In genomic region chr5:73306741-73307275, GRCh38 we compare ENCODE assay signal across 23 cellular contexts.
"Had no signal": no experiment of that assay in that cellular context is flagged by ENCODE, and none has a peak within 500 bp of the region (broad histone marks: within the 10 kb centered on the region; RNA-seq: fewer than 3 reads in every experiment).

No MANE protein-coding gene starts in this region.

- H3K4me3 ChIP-seq: adrenal gland, esophagus muscularis mucosa, hepatocyte, pancreas, suprapubic skin, transverse colon had no signal

- H3K4me3 Mint-ChIP-seq: dendritic cell treated with granulocyte-macrophage colony-stimulating factor and Interleukin-4, amounts not matched to agents 40 ng/mL and 50 ng/mL, for 4 days; natural killer cell treated with Interleukin-12 subunit alpha and Interleukin-12 subunit beta and Interleukin-15 and Interleukin-18, amount 100 ng/mL, for 72 hours; stimulated activated naive CD8-positive, alpha-beta T cell treated with anti-CD3 and anti-CD28 coated beads, Interleukin-15, Interleukin-2, amounts not matched to agents 100 ng/mL and 50 ng/mL, for 24 hours had no signal

- H3K9me3 Mint-ChIP-seq: dendritic cell treated with granulocyte-macrophage colony-stimulating factor and Interleukin-4, amounts not matched to agents 40 ng/mL and 50 ng/mL, for 4 days; natural killer cell treated with Interleukin-12 subunit alpha and Interleukin-12 subunit beta and Interleukin-15 and Interleukin-18, amount 100 ng/mL, for 72 hours; stimulated activated naive CD8-positive, alpha-beta T cell treated with anti-CD3 and anti-CD28 coated beads, Interleukin-15, Interleukin-2, amounts not matched to agents 100 ng/mL and 50 ng/mL, for 24 hours had no signal

- H3K27ac ChIP-seq: adrenal gland, esophagus muscularis mucosa, hepatocyte, neutrophil, pancreas, suprapubic skin, transverse colon had no signal

- H2AFZ ChIP-seq: hepatocyte had no signal

- H3K27ac Mint-ChIP-seq: dendritic cell treated with granulocyte-macrophage colony-stimulating factor and Interleukin-4, amounts not matched to agents 40 ng/mL and 50 ng/mL, for 4 days; natural killer cell treated with Interleukin-12 subunit alpha and Interleukin-12 subunit beta and Interleukin-15 and Interleukin-18, amount 100 ng/mL, for 72 hours; stimulated activated naive CD8-positive, alpha-beta T cell treated with anti-CD3 and anti-CD28 coated beads, Interleukin-15, Interleukin-2, amounts not matched to agents 100 ng/mL and 50 ng/mL, for 24 hours had no signal

- H3K4me1 ChIP-seq: pancreas had no signal

- H3K36me3 ChIP-seq: adrenal gland, esophagus muscularis mucosa, neutrophil, pancreas, suprapubic skin, transverse colon had no signal

- ATAC-seq: left cardiac atrium, pancreas had no signal

- H3K9me3 ChIP-seq: adrenal gland, esophagus muscularis mucosa, neutrophil, pancreas, suprapubic skin, transverse colon had no signal

- DNase-seq: activated CD4-positive, alpha-beta T cell treated with anti-CD3 and anti-CD28 coated beads, Interleukin-2, amount 50 U/mL, for 1 hour; activated CD4-positive, CD25-positive, alpha-beta regulatory T cell treated with anti-CD3 and anti-CD28 coated beads, Interleukin-2, amount 50 U/mL, for 72 hours; activated CD8-positive, alpha-beta memory T cell treated with anti-CD3 and anti-CD28 coated beads, Interleukin-2, amount 50 U/mL, for 4 hours; activated effector memory CD4-positive, alpha-beta T cell treated with Interleukin-2 at 50 U/mL for 16 hours; activated naive CD4-positive, alpha-beta T cell treated with anti-CD3 and anti-CD28 coated beads, Interleukin-2, amount 50 U/mL, for 16 hours; activated T-cell treated with anti-CD3 and anti-CD28 coated beads, Interleukin-2, amount 50 U/mL, for 48 hours; adrenal gland; effector memory CD4-positive, alpha-beta T cell; left cardiac atrium; pancreas; stimulated activated CD4-positive, alpha-beta T cell treated with anti-CD3 and anti-CD28 coated beads, Interleukin-12 subunit alpha, Interleukin-12 subunit beta, amount 100 ng/mL, for 4 hours; stimulated activated CD4-positive, alpha-beta T cell treated with anti-CD3 and anti-CD28 coated beads, Interleukin-1b, Interleukin-23, amount 100 ng/mL, for 48 hours; stimulated activated CD8-positive, alpha-beta memory T cell treated with anti-CD3 and anti-CD28 coated beads, Interleukin-4, amount 100 ng/mL, for 48 hours; T-helper 1 cell; T1000; transverse colon had no signal

- H3K4me2 ChIP-seq: hepatocyte had no signal
